In genomic region chr12:75439930-75440329, GRCh38 we compare ENCODE assay signal across 26 cellular contexts. TPM values are rescaled to one million over a fixed set of nuclear protein-coding genes. Genes with fewer than 3 reads are reported as not detected.
"Had no signal": no experiment of that assay in that cellular context is flagged by ENCODE, and none has a peak within 500 bp of the region (broad histone marks: within the 10 kb centered on the region; RNA-seq: fewer than 3 reads in every experiment).

No MANE protein-coding gene starts in this region.

- ATAC-seq: left colon; left lung; naive thymus-derived CD4-positive, alpha-beta T cell; natural killer cell treated with Interleukin-12 subunit alpha and Interleukin-12 subunit beta and Interleukin-15 and Interleukin-18, amount 100 ng/mL, for 72 hours; right lobe of liver; stimulated activated naive B cell treated with anti-CD40 and anti-IgM and Interleukin-4, amounts not matched to agents 10 μg/mL and 1 μg/mL and 100 μg/mL, for 72 hours; stimulated activated naive CD8-positive, alpha-beta T cell treated with anti-CD3 and anti-CD28 coated beads, Interleukin-15, Interleukin-2, amounts not matched to agents 100 U/mL and 50 U/mL, for 24 hours had no signal

- H3K27ac Mint-ChIP-seq: immature natural killer cell; mesothelial cell of epicardium; naive thymus-derived CD4-positive, alpha-beta T cell; natural killer cell treated with Interleukin-12 subunit alpha and Interleukin-12 subunit beta and Interleukin-15 and Interleukin-18, amount 100 ng/mL, for 72 hours; progenitor cell of endocrine pancreas; stimulated activated naive B cell treated with anti-CD40 and anti-IgM and Interleukin-4, amounts not matched to agents 10 μg/mL and 1 μg/mL and 100 μg/mL, for 72 hours had no signal

- H3K27me3 Mint-ChIP-seq: progenitor cell of endocrine pancreas had no signal

- H3K4me3 Mint-ChIP-seq: immature natural killer cell; mesothelial cell of epicardium; naive thymus-derived CD4-positive, alpha-beta T cell; natural killer cell treated with Interleukin-12 subunit alpha and Interleukin-12 subunit beta and Interleukin-15 and Interleukin-18, amount 100 ng/mL, for 72 hours; stimulated activated naive B cell treated with anti-CD40 and anti-IgM and Interleukin-4, amounts not matched to agents 10 μg/mL and 1 μg/mL and 100 μg/mL, for 72 hours had no signal

- DNase-seq: immature natural killer cell; kidney; left colon; left lung; mesendoderm; naive thymus-derived CD4-positive, alpha-beta T cell; ovary; right lobe of liver; stimulated activated CD4-positive, alpha-beta T cell treated with anti-CD3 and anti-CD28 coated beads, Interleukin-1b, Interleukin-23, amount 100 ng/mL, for 48 hours; stimulated activated CD4-positive, alpha-beta T cell treated with anti-CD3 and anti-CD28 coated beads, Interleukin-2, amount 100 ng/mL, for 48 hours; stimulated activated CD4-positive, alpha-beta T cell treated with anti-CD3 and anti-CD28 coated beads, Interleukin-4, amount 100 ng/mL, for 4 hours; stimulated activated naive B cell treated with anti-CD40 and anti-IgM and Interleukin-4, amounts not matched to agents 10 μg/mL and 1 μg/mL and 100 μg/mL, for 72 hours; stimulated activated naive CD8-positive, alpha-beta T cell treated with anti-CD3 and anti-CD28 coated beads, Interleukin-15, Interleukin-2, amounts not matched to agents 100 U/mL and 50 U/mL, for 24 hours; stomach; testis; thyroid gland; transverse colon; upper lobe of left lung had no signal

- H3K4me3 ChIP-seq: left lung, lung, ovary, right atrium auricular region, right lobe of liver, smooth muscle cell, stomach, testis, thyroid gland, transverse colon, upper lobe of left lung, vagina had no signal

- H3K36me3 Mint-ChIP-seq: mesothelial cell of epicardium had no signal

- H3K9me3 ChIP-seq: ovary, right lobe of liver, testis, thyroid gland, vagina had no signal

RNA-seq across cellular contexts. Expression of gene GLIPR1L2, which starts 49.0 kb away (rescaled TPM):
- total RNA-seq: left colon, skeletal muscle tissue, stomach had no signal
